Comparison of ENCODE assay signal across 12 cellular contexts in genomic region chr19:34269081-34269480, GRCh38. TPM values are rescaled to one million over a fixed set of nuclear protein-coding genes. Genes with fewer than 3 reads are reported as not detected.
DNase-seq lines count a peak whose midpoint lies in the region; ATAC-seq and TF ChIP-seq lines count a peak whose summit lies in the region.
"Had no signal": no experiment of that assay in that cellular context is flagged by ENCODE, and none has a peak within 500 bp of the region (broad histone marks: within the 10 kb centered on the region; RNA-seq: fewer than 3 reads in every experiment).

No MANE protein-coding gene starts in this region.

- CTCF ChIA-PET in activated CD4-positive, alpha-beta T cell treated with anti-CD3 and anti-CD28 coated beads for 36 hours (lab: Charles Lee): interaction anchor here (0.6 to 2.6 kb wide), 4 partner anchors 8 to 78 kb away, joined by 5 to 6 read pairs (median 5); no protein-coding TSS in a partner anchor
- CTCF ChIA-PET in activated B cell treated with CpG ODN at 0.5 μM for 24 hours (lab: Charles Lee): interaction anchor here (1.5 to 1.6 kb wide), 2 partner anchors 42 to 77 kb away, joined by 3 to 4 read pairs; no protein-coding TSS in a partner anchor

- H3K9me3 ChIP-seq in stomach: no peaks in the 10 kb centered on the region

- H3K4me3 Mint-ChIP-seq in activated CD4-positive, alpha-beta T cell treated with anti-CD3 and anti-CD28 coated beads for 36 hours: peak overlapping the region; percentile 41
- H3K4me3 Mint-ChIP-seq in activated B cell treated with CpG ODN at 0.5 μM for 24 hours: peak overlapping the region; percentile 29

- intact Hi-C loops in activated CD4-positive, alpha-beta T cell treated with anti-CD3 and anti-CD28 coated beads for 36 hours (cut with DNase I, micrococcal nuclease): no loop called here
- intact Hi-C loops in activated B cell treated with CpG ODN at 0.5 μM for 24 hours (cut with micrococcal nuclease): loop anchor here (10.0 kb wide), 1 partner anchor 1094 kb away; no protein-coding TSS in a partner anchor
- intact Hi-C loops in stomach (cut with DNase I; ENCODE audit: low total_unique reads): no loop called here

- TF ChIP-seq POLR2A in stomach (IDR thresholded peaks at IDR 0.05): no peak

- no peak for TF ChIP-seq EP300 in stomach (IDR thresholded peaks at IDR 0.05)

- H3K9me3 Mint-ChIP-seq in activated CD4-positive, alpha-beta T cell treated with anti-CD3 and anti-CD28 coated beads for 36 hours (ENCODE audit: low read depth): no peaks in the 10 kb centered on the region
- H3K9me3 Mint-ChIP-seq in activated B cell treated with CpG ODN at 0.5 μM for 24 hours: no peaks in the 10 kb centered on the region

- H3K27ac Mint-ChIP-seq in activated CD4-positive, alpha-beta T cell treated with anti-CD3 and anti-CD28 coated beads for 36 hours: peak overlapping the region; percentile 82
- H3K27ac Mint-ChIP-seq in activated B cell treated with CpG ODN at 0.5 μM for 24 hours: peak overlapping the region; percentile 95

- no peaks in the 10 kb centered on the region for H3K27me3 ChIP-seq in layer of hippocampus (ENCODE audit: control insufficient read depth, insufficient read depth, low read length)
- H3K27me3 ChIP-seq in stomach: no peaks in the 10 kb centered on the region

- H3K4me1 ChIP-seq in stomach: peaks cover 7 to 47% (median 27%) of the 10 kb centered on the region in 4 donors

- TF ChIP-seq CTCF in activated B cell treated with CpG ODN at 0.5 μM for 24 hours (IDR thresholded peaks at IDR 0.05): no peak
- TF ChIP-seq CTCF in stomach (IDR thresholded peaks at IDR 0.05): no peak
- no peak for TF ChIP-seq CTCF in GM13977 (IDR thresholded peaks at IDR 0.05; ENCODE audit: extremely low read depth, insufficient read depth, missing control alignments)

- peaks cover 0 to 8% (median 3%) of the 10 kb centered on the region in 4 donors for H3K36me3 ChIP-seq in stomach

- no peak for ATAC-seq in activated CD4-positive, alpha-beta T cell treated with anti-CD3 and anti-CD28 coated beads for 36 hours
- no peak for ATAC-seq in activated B cell treated with CpG ODN at 0.5 μM for 24 hours (ENCODE audit: low read depth)

- H3K27me3 Mint-ChIP-seq in activated CD4-positive, alpha-beta T cell treated with anti-CD3 and anti-CD28 coated beads for 36 hours: no peaks in the 10 kb centered on the region
- H3K27me3 Mint-ChIP-seq in activated B cell treated with CpG ODN at 0.5 μM for 24 hours: no peaks in the 10 kb centered on the region

- peak overlapping the region; percentile 35 for H3K27ac ChIP-seq in layer of hippocampus (ENCODE audit: low read depth, low read length)
- peak overlapping the region in 4 of 5 donors; percentile 53 to 81 (median 72) for H3K27ac ChIP-seq in stomach
- H3K27ac ChIP-seq: 22Rv1 had no signal

- peak; percentile 35 for DNase-seq in activated CD4-positive, alpha-beta T cell treated with anti-CD3 and anti-CD28 coated beads for 36 hours
- DNase-seq in activated CD4-positive, alpha-beta T cell treated with anti-CD3 and anti-CD28 coated beads for 1 hour: no peak
- DNase-seq in activated B cell treated with CpG ODN at 0.5 μM for 24 hours (no peak), stomach (no peak), NCI-H1417 treated with DMSO at 0.1 percent for 48 hours (lab: John Stamatoyannopoulos, UW) (no peak), GM13977 (ENCODE audit: low spot score) (no peak), DMS153 treated with DMSO at 0.1 percent for 48 hours (lab: John Stamatoyannopoulos, UW; ENCODE audit: unreplicated experiment) (no peak)
- DNase-seq: cerebellar nuclear complex; stimulated activated CD4-positive, alpha-beta T cell treated with anti-CD3 and anti-CD28 coated beads, Interleukin-4, amount 100 ng/mL, for 24 hours; SW 1271 had no signal

- peaks cover 70% of the 10 kb centered on the region for H3K4me1 Mint-ChIP-seq in activated CD4-positive, alpha-beta T cell treated with anti-CD3 and anti-CD28 coated beads for 36 hours
- H3K4me1 Mint-ChIP-seq in activated B cell treated with CpG ODN at 0.5 μM for 24 hours: peaks cover 82% of the 10 kb centered on the region

- POLR2A ChIA-PET in activated CD4-positive, alpha-beta T cell treated with anti-CD3 and anti-CD28 coated beads for 36 hours (lab: Charles Lee): interaction anchor here (0.7 to 1.1 kb wide), 2 partner anchors 18 to 154 kb away, joined by 3 to 4 read pairs; no protein-coding TSS in a partner anchor
- POLR2A ChIA-PET in activated B cell treated with CpG ODN at 0.5 μM for 24 hours (lab: Charles Lee): interaction anchor here (0.9 to 3.4 kb wide), 9 partner anchors 8 to 98 kb away, joined by 3 to 19 read pairs (median 7); partner anchors contain the start of gene GARRE1

- H3K36me3 Mint-ChIP-seq in activated CD4-positive, alpha-beta T cell treated with anti-CD3 and anti-CD28 coated beads for 36 hours (ENCODE audit: low read depth): peaks cover 22% of the 10 kb centered on the region
- H3K36me3 Mint-ChIP-seq in activated B cell treated with CpG ODN at 0.5 μM for 24 hours (ENCODE audit: low read depth): peaks cover 16% of the 10 kb centered on the region

- 52 to 58% (median 54%) methylated on average over 8 of the region's 8 CpGs for whole genome bisulfite sequencing in stomach, 5 donors

- no peak overlapping the region for H3K4me3 ChIP-seq in stomach

- in situ Hi-C loops in GM13977 (cut with MboI; ENCODE audit: low pct_unique_long_range_greater_than_20kb, low sequenced_read_pairs, unreplicated experiment): no loop called here

RNA-seq across cellular contexts. Expression of gene GARRE1, which starts 14.7 kb away (rescaled TPM):
- 10 to 100 TPM; 14.6 to 16.1 TPM for total RNA-seq in activated CD4-positive, alpha-beta T cell treated with anti-CD3 and anti-CD28 coated beads for 36 hours
- total RNA-seq in activated B cell treated with CpG ODN at 0.5 μM for 24 hours: 30.6 and 33.6 TPM in 2 replicates
- total RNA-seq in stomach: 10 to 100 TPM; 12.9 to 60.7 (median 20.1) TPM
- 1 to 10 TPM; 2.1 to 3.6 (median 3.5) TPM for polyA plus RNA-seq in stomach
